ENCODE assay signal across 8 cellular contexts in genomic region chr2:215856080-215856479, GRCh38.
"Had no signal": no experiment of that assay in that cellular context is flagged by ENCODE, and none has a peak within 500 bp of the region (broad histone marks: within the 10 kb centered on the region; RNA-seq: fewer than 3 reads in every experiment).

No MANE protein-coding gene starts in this region.

- H3K4me3 ChIP-seq: GM12878 had no signal

- DNase-seq: GDM1, GF-D8 had no signal

- FAIRE-seq: G401.6, GM12878, GM12891, GM12892, GM18507, GM19239 had no signal

- ATAC-seq: GM12878 had no signal
